Comparison of ENCODE assay signal across 15 cellular contexts in genomic region chr15:85530079-85530478, GRCh38.
"Had no signal": no experiment of that assay in that cellular context is flagged by ENCODE, and none has a peak within 500 bp of the region (broad histone marks: within the 10 kb centered on the region; RNA-seq: fewer than 3 reads in every experiment).

No MANE protein-coding gene starts in this region.

- H3K4me3 ChIP-seq: adrenal gland, coronary artery, skin epidermis, thyroid gland, uterus had no signal

- H3K27ac Mint-ChIP-seq: activated CD8-positive, alpha-beta memory T cell treated with anti-CD3 and anti-CD28 coated beads, Interleukin-2, amount 10 ng/mL, durations not matched to agents 7 days and 5 days; T-helper 2 cell treated with Interferon-gamma antibody and Interleukin-4, amounts not matched to agents 5 μg/mL and 100 μg/mL, for 36 hours had no signal

- H3K4me3 Mint-ChIP-seq: activated CD8-positive, alpha-beta memory T cell treated with anti-CD3 and anti-CD28 coated beads, Interleukin-2, amount 10 ng/mL, durations not matched to agents 7 days and 5 days; T-helper 2 cell treated with Interferon-gamma antibody and Interleukin-4, amounts not matched to agents 5 μg/mL and 100 μg/mL, for 36 hours had no signal

- H3K9me3 Mint-ChIP-seq: T-helper 2 cell treated with Interferon-gamma antibody and Interleukin-4, amounts not matched to agents 5 μg/mL and 100 μg/mL, for 36 hours had no signal

- DNase-seq: activated CD4-positive, alpha-beta T cell treated with anti-CD3 and anti-CD28 coated beads for 1 hour; activated CD4-positive, alpha-beta T cell treated with anti-CD3 and anti-CD28 coated beads, Interleukin-2, amount 50 U/mL, for 48 hours; activated CD8-positive, alpha-beta memory T cell treated with anti-CD3 and anti-CD28 coated beads, Interleukin-2, amount 10 ng/mL, durations not matched to agents 7 days and 5 days; activated T-cell treated with anti-CD3 and anti-CD28 coated beads, Interleukin-2, amount 50 U/mL, for 48 hours; adrenal gland; central memory CD4-positive, alpha-beta T cell; effector CD8-positive, alpha-beta T cell; hippocampal formation; mesendoderm; stimulated activated CD4-positive, alpha-beta T cell treated with anti-CD3 and anti-CD28 coated beads, Interleukin-4, amount 100 ng/mL, for 4 hours; thyroid gland; uterus had no signal

- H3K9me3 ChIP-seq: adrenal gland, thyroid gland, uterus had no signal

- H3K27me3 Mint-ChIP-seq: activated CD8-positive, alpha-beta memory T cell treated with anti-CD3 and anti-CD28 coated beads, Interleukin-2, amount 10 ng/mL, durations not matched to agents 7 days and 5 days had no signal

- H3K27me3 ChIP-seq: adrenal gland, thyroid gland, uterus had no signal

- ATAC-seq: activated CD8-positive, alpha-beta memory T cell treated with anti-CD3 and anti-CD28 coated beads, Interleukin-2, amount 10 ng/mL, durations not matched to agents 7 days and 5 days had no signal

- H3K27ac ChIP-seq: adrenal gland, coronary artery, thyroid gland, uterus had no signal

- H3K36me3 ChIP-seq: adrenal gland, thyroid gland, uterus had no signal
